Comparison of ENCODE assay signal across 1 cellular context in genomic region chr14:53957739-53958138, GRCh38.
TF ChIP-seq lines count a peak whose summit lies in the region.

No MANE protein-coding gene starts in this region.

TF ChIP-seq in HCT116, 20 proteins besides CTCF, POLR2A, EP300 and RAD21 (continued from another document):
- TF ChIP-seq, protein P1, sequence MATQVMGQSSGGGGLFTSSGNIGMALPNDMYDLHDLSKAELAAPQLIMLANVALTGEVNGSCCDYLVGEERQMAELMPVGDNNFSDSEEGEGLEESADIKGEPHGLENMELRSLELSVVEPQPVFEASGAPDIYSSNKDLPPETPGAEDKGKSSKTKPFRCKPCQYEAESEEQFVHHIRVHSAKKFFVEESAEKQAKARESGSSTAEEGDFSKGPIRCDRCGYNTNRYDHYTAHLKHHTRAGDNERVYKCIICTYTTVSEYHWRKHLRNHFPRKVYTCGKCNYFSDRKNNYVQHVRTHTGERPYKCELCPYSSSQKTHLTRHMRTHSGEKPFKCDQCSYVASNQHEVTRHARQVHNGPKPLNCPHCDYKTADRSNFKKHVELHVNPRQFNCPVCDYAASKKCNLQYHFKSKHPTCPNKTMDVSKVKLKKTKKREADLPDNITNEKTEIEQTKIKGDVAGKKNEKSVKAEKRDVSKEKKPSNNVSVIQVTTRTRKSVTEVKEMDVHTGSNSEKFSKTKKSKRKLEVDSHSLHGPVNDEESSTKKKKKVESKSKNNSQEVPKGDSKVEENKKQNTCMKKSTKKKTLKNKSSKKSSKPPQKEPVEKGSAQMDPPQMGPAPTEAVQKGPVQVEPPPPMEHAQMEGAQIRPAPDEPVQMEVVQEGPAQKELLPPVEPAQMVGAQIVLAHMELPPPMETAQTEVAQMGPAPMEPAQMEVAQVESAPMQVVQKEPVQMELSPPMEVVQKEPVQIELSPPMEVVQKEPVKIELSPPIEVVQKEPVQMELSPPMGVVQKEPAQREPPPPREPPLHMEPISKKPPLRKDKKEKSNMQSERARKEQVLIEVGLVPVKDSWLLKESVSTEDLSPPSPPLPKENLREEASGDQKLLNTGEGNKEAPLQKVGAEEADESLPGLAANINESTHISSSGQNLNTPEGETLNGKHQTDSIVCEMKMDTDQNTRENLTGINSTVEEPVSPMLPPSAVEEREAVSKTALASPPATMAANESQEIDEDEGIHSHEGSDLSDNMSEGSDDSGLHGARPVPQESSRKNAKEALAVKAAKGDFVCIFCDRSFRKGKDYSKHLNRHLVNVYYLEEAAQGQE (IDR thresholded peaks at IDR 0.05; ENCODE audit: low read depth): no peak
- TF ChIP-seq, protein P2, sequence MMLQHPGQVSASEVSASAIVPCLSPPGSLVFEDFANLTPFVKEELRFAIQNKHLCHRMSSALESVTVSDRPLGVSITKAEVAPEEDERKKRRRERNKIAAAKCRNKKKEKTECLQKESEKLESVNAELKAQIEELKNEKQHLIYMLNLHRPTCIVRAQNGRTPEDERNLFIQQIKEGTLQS (IDR thresholded peaks at IDR 0.05): no peak
- no peak for TF ChIP-seq CBX3 (IDR thresholded peaks at IDR 0.05; ENCODE audit: low read depth)
